18 cellular contexts compared by ENCODE assay signal in genomic region chr1:150536836-150537731, GRCh38. TPM values are rescaled to one million over a fixed set of nuclear protein-coding genes. Genes with fewer than 3 reads are reported as not detected.
A peak's percentile ranks its signal among the peaks of the same experiment; 100 is the strongest.
DNase-seq lines count a peak whose midpoint lies in the region; ATAC-seq and TF ChIP-seq lines count a peak whose summit lies in the region.
"Had no signal": no experiment of that assay in that cellular context is flagged by ENCODE, and none has a peak within 500 bp of the region (broad histone marks: within the 10 kb centered on the region; RNA-seq: fewer than 3 reads in every experiment).

No MANE protein-coding gene starts in this region.

- TF ChIP-seq CTCF in HEK293 (tag by site-specific recombination; IDR thresholded peaks at IDR 0.05) (no peak), spleen (IDR thresholded peaks at IDR 0.05 in 8 of 11, conservative IDR thresholded peaks at IDR 0.05 in 3 of 11) (no peak)

- no peaks in the 10 kb centered on the region for H3K9me3 ChIP-seq in HEK293 (ENCODE audit: control insufficient read depth, insufficient read depth, low read depth, low read length)
- no peaks in the 10 kb centered on the region for H3K9me3 ChIP-seq in spleen
- no peaks in the 10 kb centered on the region for H3K9me3 ChIP-seq in effector memory CD4-positive, alpha-beta T cell (ENCODE audit: control insufficient read depth, low read length)
- H3K9me3 ChIP-seq: BLaER1 had no signal

- CTCF ChIA-PET in HEK293 (lab: Yijun Ruan, JAX) = interaction anchor here (1.3 to 8.5 kb wide), 2 partner anchors 23 to 281 kb away, joined by 6 to 54 read pairs; no protein-coding TSS in a partner anchor

- 88 to 95% (median 89%) methylated on average over 12 of the region's 12 CpGs for WGBS in spleen, 5 donors

- H3K4me3 ChIP-seq in HEK293 (ENCODE audit: low read depth, low read length) = no peak overlapping the region
- no peak overlapping the region for H3K4me3 ChIP-seq in spleen
- no peak overlapping the region for H3K4me3 ChIP-seq in effector memory CD4-positive, alpha-beta T cell (ENCODE audit: insufficient read depth, low read depth, low read length, poor library complexity, severe bottlenecking)
- H3K4me3 ChIP-seq: BLaER1 had no signal

- H3K36me3 Mint-ChIP-seq in activated T-helper 17 cell treated with anti-CD3 and anti-CD28 coated beads, Interleukin-2, amount 50 U/mL, for 72 hours (ENCODE audit: low read depth) = no peaks in the 10 kb centered on the region
- H3K36me3 Mint-ChIP-seq in activated T-cell treated with anti-CD3 and anti-CD28 coated beads, Interleukin-2, amount 50 U/mL, for 4 hours (ENCODE audit: insufficient read depth) = no peaks in the 10 kb centered on the region
- H3K36me3 Mint-ChIP-seq: activated naive CD8-positive, alpha-beta T cell treated with anti-CD3 and anti-CD28 coated beads, Interleukin-2, amount 10 ng/mL, durations not matched to agents 7 days and 5 days had no signal

- DNase-seq in kidney tubule cell (ENCODE audit: low spot score) = peak; percentile 50
- DNase-seq in spleen = peak; percentile 19
- no peak for DNase-seq in activated T-cell treated with anti-CD3 and anti-CD28 coated beads, Interleukin-2, amount 50 U/mL, for 4 hours
- no peak for DNase-seq in effector memory CD4-positive, alpha-beta T cell
- DNase-seq in stimulated activated CD4-positive, alpha-beta T cell treated with anti-CD3 and anti-CD28 coated beads, Interleukin-4, amount 100 ng/mL, for 24 hours = no peak
- DNase-seq: activated CD4-positive, CD25-positive, alpha-beta regulatory T cell treated with anti-CD3 and anti-CD28 coated beads, Interleukin-2, amount 50 U/mL, for 72 hours; activated naive CD8-positive, alpha-beta T cell treated with anti-CD3 and anti-CD28 coated beads, Interleukin-2, amount 10 ng/mL, durations not matched to agents 7 days and 5 days; DMS79; erythroblast; hypothalamus; NCI-H1092 treated with DMSO at 0.1 percent for 48 hours; OCI-M1; T-helper 1 cell had no signal

- POLR2A ChIA-PET in HEK293 (lab: Yijun Ruan, JAX) = interaction anchor here (0.7 to 2.0 kb wide), 5 partner anchors 11 to 287 kb away, joined by 3 to 8 read pairs (median 3); partner anchors contain the start of genes FALEC and MCL1

- H3K36me3 ChIP-seq in HEK293 (ENCODE audit: control insufficient read depth in 2 of 2, insufficient read depth in 1 of 2, low read length in 2 of 2) = no peaks in the 10 kb centered on the region
- H3K36me3 ChIP-seq in spleen = no peaks in the 10 kb centered on the region
- no peaks in the 10 kb centered on the region for H3K36me3 ChIP-seq in effector memory CD4-positive, alpha-beta T cell (ENCODE audit: control insufficient read depth, insufficient read depth, low read length)
- H3K36me3 ChIP-seq: BLaER1 had no signal

- H3K9me3 Mint-ChIP-seq in activated T-helper 17 cell treated with anti-CD3 and anti-CD28 coated beads, Interleukin-2, amount 50 U/mL, for 72 hours = no peaks in the 10 kb centered on the region
- no peaks in the 10 kb centered on the region for H3K9me3 Mint-ChIP-seq in activated T-cell treated with anti-CD3 and anti-CD28 coated beads, Interleukin-2, amount 50 U/mL, for 4 hours
- H3K9me3 Mint-ChIP-seq: activated naive CD8-positive, alpha-beta T cell treated with anti-CD3 and anti-CD28 coated beads, Interleukin-2, amount 10 ng/mL, durations not matched to agents 7 days and 5 days had no signal

- peaks cover 7% of the 10 kb centered on the region for H3K27me3 Mint-ChIP-seq in activated T-helper 17 cell treated with anti-CD3 and anti-CD28 coated beads, Interleukin-2, amount 50 U/mL, for 72 hours
- H3K27me3 Mint-ChIP-seq in activated T-cell treated with anti-CD3 and anti-CD28 coated beads, Interleukin-2, amount 50 U/mL, for 4 hours (ENCODE audit: low read depth) = peaks cover 5% of the 10 kb centered on the region

- no peak for ATAC-seq in activated T-helper 17 cell treated with anti-CD3 and anti-CD28 coated beads, Interleukin-2, amount 50 U/mL, for 72 hours (replicated peaks)
- ATAC-seq in activated T-cell treated with anti-CD3 and anti-CD28 coated beads, Interleukin-2, amount 50 U/mL, for 4 hours = no peak

- H3K27ac ChIP-seq in HEK293 (ENCODE audit: extremely low read depth, low read depth, low read length) (no peak overlapping the region), spleen (peak overlapping the region in 1 of 8 donors; percentile 53)
- no peak overlapping the region for H3K27ac ChIP-seq in effector memory CD4-positive, alpha-beta T cell (ENCODE audit: insufficient read depth, low read length, poor library complexity, severe bottlenecking)
- H3K27ac ChIP-seq: BLaER1 had no signal

- H3K27ac Mint-ChIP-seq in activated T-helper 17 cell treated with anti-CD3 and anti-CD28 coated beads, Interleukin-2, amount 50 U/mL, for 72 hours = peak overlapping the region; percentile 17
- H3K27ac Mint-ChIP-seq: activated naive CD8-positive, alpha-beta T cell treated with anti-CD3 and anti-CD28 coated beads, Interleukin-2, amount 10 ng/mL, durations not matched to agents 7 days and 5 days had no signal

- H3K4me1 ChIP-seq in HEK293 (ENCODE audit: control insufficient read depth, insufficient read depth, low read length) (no peaks in the 10 kb centered on the region), spleen (no peaks in the 10 kb centered on the region)
- H3K4me1 ChIP-seq in effector memory CD4-positive, alpha-beta T cell (ENCODE audit: control insufficient read depth, insufficient read depth, low read length, poor library complexity, severe bottlenecking) = no peaks in the 10 kb centered on the region

- H3K27me3 ChIP-seq in spleen (replicated peaks in 1 of 7) = no peaks in the 10 kb centered on the region
- H3K27me3 ChIP-seq in effector memory CD4-positive, alpha-beta T cell (replicated peaks; ENCODE audit: control insufficient read depth, insufficient read depth, low read length, poor library complexity, severe bottlenecking) = no peaks in the 10 kb centered on the region
- H3K27me3 ChIP-seq: BLaER1 had no signal

- no peak for TF ChIP-seq POLR2A in spleen (IDR thresholded peaks at IDR 0.05)

- no peak overlapping the region for H3K4me3 Mint-ChIP-seq in activated T-helper 17 cell treated with anti-CD3 and anti-CD28 coated beads, Interleukin-2, amount 50 U/mL, for 72 hours
- H3K4me3 Mint-ChIP-seq in activated T-cell treated with anti-CD3 and anti-CD28 coated beads, Interleukin-2, amount 50 U/mL, for 4 hours = no peak overlapping the region
- H3K4me3 Mint-ChIP-seq: activated naive CD8-positive, alpha-beta T cell treated with anti-CD3 and anti-CD28 coated beads, Interleukin-2, amount 10 ng/mL, durations not matched to agents 7 days and 5 days had no signal

- no peaks in the 10 kb centered on the region for H3K4me1 Mint-ChIP-seq in activated T-helper 17 cell treated with anti-CD3 and anti-CD28 coated beads, Interleukin-2, amount 50 U/mL, for 72 hours
- peaks cover 2% of the 10 kb centered on the region for H3K4me1 Mint-ChIP-seq in activated T-cell treated with anti-CD3 and anti-CD28 coated beads, Interleukin-2, amount 50 U/mL, for 4 hours (ENCODE audit: low read depth)

- intact Hi-C loops in spleen (cut with DNase I; ENCODE audit: low total_unique reads) = no loop called here

TF ChIP-seq in HEK293, 187 proteins besides CTCF, POLR2A, EP300 and RAD21 (continues in another document):
- TF ChIP-seq SP7 (tag by site-specific recombination; IDR thresholded peaks at IDR 0.05) (peak; percentile 68), GLI2 (tag by site-specific recombination; IDR thresholded peaks at IDR 0.05; ENCODE audit: borderline replicate concordance, low read depth) (no peak), ZNF660 (tag by site-specific recombination; IDR thresholded peaks at IDR 0.05) (peak; percentile 32; the same call in 1 of the 2 replicates), MYNN (tag by site-specific recombination; IDR thresholded peaks at IDR 0.05; ENCODE audit: borderline replicate concordance) (no peak), GLIS1 (tag by site-specific recombination; IDR thresholded peaks at IDR 0.05) (peak; percentile 94), GLIS2 (tag by site-specific recombination; IDR thresholded peaks at IDR 0.05) (0 out of 2 replicates have a peak, but pooled peaks have one; percentile 7)

RNA-seq across cellular contexts. Expression of gene ADAMTSL4, which starts 12.1 kb away (rescaled TPM):
- total RNA-seq in activated T-helper 17 cell treated with anti-CD3 and anti-CD28 coated beads, Interleukin-2, amount 50 U/mL, for 72 hours = under 1 TPM; 0.29 to 0.37 TPM
- total RNA-seq in spleen = 10 to 100 TPM in 5 of 7 donors, 1 to 10 TPM in 2; 2.8 to 19.1 (median 12.4) TPM
- polyA plus RNA-seq in spleen = 10 to 100 TPM in 1 of 3 donors, 1 to 10 TPM in 2; 5.0 to 10.9 (median 9.4) TPM
- under 1 TPM; 0.19 to 0.34 (median 0.33) TPM for total RNA-seq in activated T-cell treated with anti-CD3 and anti-CD28 coated beads, Interleukin-2, amount 50 U/mL, for 4 hours

RNA-seq across cellular contexts. Expression of gene FALEC, which starts 21.5 kb away (rescaled TPM):
- total RNA-seq in activated T-helper 17 cell treated with anti-CD3 and anti-CD28 coated beads, Interleukin-2, amount 50 U/mL, for 72 hours = 1 to 10 TPM in 1 of 2 donors, not detected in 1; 1.2 TPM
- total RNA-seq in spleen = 1 to 10 TPM in 1 of 7 donors, under 1 TPM in 1, not detected in 5; 0.97 to 1.9 TPM
- polyA plus RNA-seq in spleen = under 1 TPM in 2 of 3 donors, not detected in 1; 0.20 to 0.29 TPM
- total RNA-seq in activated T-cell treated with anti-CD3 and anti-CD28 coated beads, Interleukin-2, amount 50 U/mL, for 4 hours = under 1 TPM in 1 of 3 donors, not detected in 2; 0.40 TPM
- total RNA-seq: HT1080, liver had no signal
- polyA plus RNA-seq: liver had no signal

RNA-seq across cellular contexts. Expression of gene ECM1, which starts 29.2 kb away (rescaled TPM):
- total RNA-seq in activated T-helper 17 cell treated with anti-CD3 and anti-CD28 coated beads, Interleukin-2, amount 50 U/mL, for 72 hours = 1 to 10 TPM; 1.1 to 2.0 TPM
- 10 to 100 TPM in 5 of 7 donors, 1 to 10 TPM in 2; 6.6 to 16.5 (median 13.6) TPM for total RNA-seq in spleen
- polyA plus RNA-seq in spleen = 1 to 10 TPM; 2.7 to 6.8 (median 6.4) TPM
- total RNA-seq in activated T-cell treated with anti-CD3 and anti-CD28 coated beads, Interleukin-2, amount 50 U/mL, for 4 hours = under 1 TPM; 0.43 to 0.82 (median 0.50) TPM

RNA-seq across cellular contexts. Expression of gene MCL1, which starts 42.3 kb away (rescaled TPM):
- 100 to 1,000 TPM; 235 to 351 TPM for total RNA-seq in activated T-helper 17 cell treated with anti-CD3 and anti-CD28 coated beads, Interleukin-2, amount 50 U/mL, for 72 hours
- 100 to 1,000 TPM; 261 to 435 (median 336) TPM for total RNA-seq in spleen
- polyA plus RNA-seq in spleen = 100 to 1,000 TPM in 1 of 3 donors, 10 to 100 TPM in 2; 75.8 to 118 (median 85.9) TPM
- total RNA-seq in activated T-cell treated with anti-CD3 and anti-CD28 coated beads, Interleukin-2, amount 50 U/mL, for 4 hours = 100 to 1,000 TPM; 228 to 237 (median 236) TPM

RNA-seq across cellular contexts. Expression of gene TARS2, which starts 49.9 kb away (rescaled TPM):
- total RNA-seq in activated T-helper 17 cell treated with anti-CD3 and anti-CD28 coated beads, Interleukin-2, amount 50 U/mL, for 72 hours = 10 to 100 TPM; 28.8 to 35.3 TPM
- total RNA-seq in spleen = 10 to 100 TPM; 14.6 to 30.4 (median 23.5) TPM
- polyA plus RNA-seq in spleen = 10 to 100 TPM; 18.7 to 19.4 (median 18.9) TPM
- 10 to 100 TPM; 38.6 to 43.1 (median 38.7) TPM for total RNA-seq in activated T-cell treated with anti-CD3 and anti-CD28 coated beads, Interleukin-2, amount 50 U/mL, for 4 hours

Comparison
In these comparisons a context has a peak if more than half of its experiments do, and no peak if none do; other contexts are left out.
1. DNase-seq: peak in kidney tubule cell (single experiment) and spleen (single experiment); none in activated T-cell treated with anti-CD3 and anti-CD28 coated beads, Interleukin-2, amount 50 U/mL, for 4 hours (single experiment), effector memory CD4-positive, alpha-beta T cell (0 of 3) and stimulated activated CD4-positive, alpha-beta T cell treated with anti-CD3 and anti-CD28 coated beads, Interleukin-4, amount 100 ng/mL, for 24 hours (single experiment).